ENCODE assay signal across 17 cellular contexts in genomic region chr3:78139166-78139565, GRCh38.
A peak's percentile ranks its signal among the peaks of the same experiment; 100 is the strongest.
DNase-seq lines count a peak whose midpoint lies in the region; TF ChIP-seq lines count a peak whose summit lies in the region.
"Had no signal": no experiment of that assay in that cellular context is flagged by ENCODE, and none has a peak within 500 bp of the region (broad histone marks: within the 10 kb centered on the region; RNA-seq: fewer than 3 reads in every experiment).

No MANE protein-coding gene starts in this region.

- H3K27ac ChIP-seq in SJSA1 (peak overlapping the region; percentile 73), ovary (no peak overlapping the region), tibial artery (no peak overlapping the region)
- H3K27ac ChIP-seq: C4-2B, lower lobe of right lung, psoas muscle had no signal

- H3K4me3 ChIP-seq in SJSA1 = no peak overlapping the region
- no peak overlapping the region for H3K4me3 ChIP-seq in skeletal muscle cell (ENCODE audit: low read depth, low read length)
- H3K4me3 ChIP-seq in ovary = no peak overlapping the region
- no peak overlapping the region for H3K4me3 ChIP-seq in tibial artery
- H3K4me3 ChIP-seq: lower lobe of right lung, psoas muscle had no signal

- 77 to 80% (median 77%) methylated on average over 3 of the region's 3 CpGs for WGBS in ovary, 3 donors

- no peaks in the 10 kb centered on the region for H3K9me3 ChIP-seq in SJSA1 (replicated peaks)
- no peaks in the 10 kb centered on the region for H3K9me3 ChIP-seq in ovary
- no peaks in the 10 kb centered on the region for H3K9me3 ChIP-seq in tibial artery
- H3K9me3 ChIP-seq: psoas muscle had no signal

- H3K36me3 ChIP-seq in SJSA1 = no peaks in the 10 kb centered on the region
- H3K36me3 ChIP-seq in ovary = no peaks in the 10 kb centered on the region
- no peaks in the 10 kb centered on the region for H3K36me3 ChIP-seq in tibial artery
- H3K36me3 ChIP-seq: lower lobe of right lung had no signal

- TF ChIP-seq EP300 in ovary (IDR thresholded peaks at IDR 0.05) = no peak

- DNase-seq in EL = peak; percentile 71
- DNase-seq in SJSA1 (ENCODE audit: low read depth in 1 of 2, low spot score in 2 of 2) = peak in 1 of 2 experiments; percentile 33
- peak; percentile 18 for DNase-seq in fibroblast of peridontal ligament (ENCODE audit: extremely low read depth)
- DNase-seq in skeletal muscle cell (ENCODE audit: low read depth) = peak; percentile 39
- no peak for DNase-seq in ovary
- no peak for DNase-seq in NCI-H774 (lab: John Stamatoyannopoulos, UW)
- DNase-seq in tibial artery = no peak
- no peak for DNase-seq in SKM-1 treated with dmso at 0.1 percent for 144 hours (lab: John Stamatoyannopoulos, UW; ENCODE audit: unreplicated experiment)
- DNase-seq: activated effector memory CD4-positive, alpha-beta T cell treated with anti-CD3 and anti-CD28 coated beads, Interleukin-2, amount 50 U/mL, for 16 hours; DND-41; lower lobe of right lung; MM.1S; naive thymus-derived CD8-positive, alpha-beta T cell; NCI-H1930; NCI-H524 treated with DMSO at 0.1 percent for 48 hours; psoas muscle had no signal

- H3K27me3 ChIP-seq in SJSA1 (replicated peaks) (no peaks in the 10 kb centered on the region), ovary (no peaks in the 10 kb centered on the region), tibial artery (no peaks in the 10 kb centered on the region)

- intact Hi-C loops in ovary (cut with DNase I) = no loop called here
- intact Hi-C loops in tibial artery (cut with DNase I; ENCODE audit: low total_unique reads) = no loop called here

- TF ChIP-seq POLR2A in ovary (IDR thresholded peaks at IDR 0.05) = no peak

- H3K4me1 ChIP-seq in SJSA1 (replicated peaks) (peaks cover 34% of the 10 kb centered on the region), ovary (ENCODE audit: insufficient read depth) (no peaks in the 10 kb centered on the region), tibial artery (no peaks in the 10 kb centered on the region)
- H3K4me1 ChIP-seq: lower lobe of right lung, psoas muscle had no signal

- TF ChIP-seq CTCF in ovary (IDR thresholded peaks at IDR 0.05) (no peak), tibial artery (IDR thresholded peaks at IDR 0.05) (no peak)

Comparison
In these comparisons a context has a peak if more than half of its experiments do, and no peak if none do; other contexts are left out.
1. DNase-seq: peak in EL (single experiment), fibroblast of peridontal ligament (single experiment) and skeletal muscle cell (single experiment); none in ovary (0 of 5), NCI-H774 (single experiment), tibial artery (0 of 2) and SKM-1 treated with dmso at 0.1 percent for 144 hours (single experiment).